ENCODE assay signal across 18 cellular contexts in genomic region chr7:30912021-30912420, GRCh38. TPM values are rescaled to one million over a fixed set of nuclear protein-coding genes. Genes with fewer than 3 reads are reported as not detected.
DNase-seq lines count a peak whose midpoint lies in the region; ATAC-seq and TF ChIP-seq lines count a peak whose summit lies in the region.
"Had no signal": no experiment of that assay in that cellular context is flagged by ENCODE, and none has a peak within 500 bp of the region (broad histone marks: within the 10 kb centered on the region; RNA-seq: fewer than 3 reads in every experiment).

No MANE protein-coding gene starts in this region.

- H3K18ac ChIP-seq in IMR-90 (ENCODE audit: low read depth, low read length) = no peak overlapping the region

- no peak overlapping the region for H3K9ac ChIP-seq in IMR-90 (ENCODE audit: low read depth, low read length)
- H3K9ac ChIP-seq in stomach smooth muscle (ENCODE audit: low read length in 2 of 2) = peak overlapping the region; percentile 51 to 80

- no TSS peak for BruUV-seq in IMR-90 (replicated peaks; lab: Mats Ljungman, UMichigan)

- H3K9me3 Mint-ChIP-seq in immature natural killer cell = no peaks in the 10 kb centered on the region
- H3K9me3 Mint-ChIP-seq: activated naive CD4-positive, alpha-beta T cell treated with anti-CD3 and anti-CD28 coated beads, Interleukin-2, amount 50 U/mL, for 24 hours had no signal

- no peak for TF ChIP-seq POLR2A in IMR-90 (IDR thresholded peaks at IDR 0.05; ENCODE audit: low read depth, low read length)

- TF ChIP-seq CTCF in IMR-90 (conservative IDR thresholded peaks at IDR 0.05; ENCODE audit: low read depth, low read length) = no peak
- TF ChIP-seq CTCF in epithelial cell of proximal tubule (conservative IDR thresholded peaks at IDR 0.05; ENCODE audit: low read depth, low read length) = no peak

- no peak overlapping the region for H4K5ac ChIP-seq in IMR-90 (ENCODE audit: low read depth, low read length)

- no peak overlapping the region for H3K4me3 ChIP-seq in IMR-90 (ENCODE audit: insufficient read depth, low read depth, low read length)
- peak overlapping the region; percentile 57 for H3K4me3 ChIP-seq in epithelial cell of proximal tubule (ENCODE audit: low read depth, low read length)
- H3K4me3 ChIP-seq in muscle layer of duodenum (ENCODE audit: low read depth in 1 of 2, low read length in 2 of 2) = peak overlapping the region; percentile 55 to 61
- H3K4me3 ChIP-seq in stomach smooth muscle (ENCODE audit: low read length in 2 of 2) = peak overlapping the region; percentile 91 to 94
- H3K4me3 ChIP-seq: GM12878, PC-9 had no signal

- H3K4me1 Mint-ChIP-seq in immature natural killer cell = no peaks in the 10 kb centered on the region
- H3K4me1 Mint-ChIP-seq: activated naive CD4-positive, alpha-beta T cell treated with anti-CD3 and anti-CD28 coated beads, Interleukin-2, amount 50 U/mL, for 24 hours had no signal

- no peak overlapping the region for H2BK5ac ChIP-seq in IMR-90 (ENCODE audit: low read depth, low read length, poor library complexity, severe bottlenecking)

- no peak overlapping the region for H3K4me2 ChIP-seq in IMR-90 (ENCODE audit: low read depth, low read length)
- H3K4me2 ChIP-seq: PC-9 had no signal

- no peak overlapping the region for H2AFZ ChIP-seq in IMR-90 (replicated peaks; ENCODE audit: low read length, poor library complexity)
- H2AFZ ChIP-seq: PC-9 had no signal

- H3K79me1 ChIP-seq in IMR-90 (ENCODE audit: low read depth in 1 of 2, low read length in 2 of 2) = no peaks in the 10 kb centered on the region

- TF ChIP-seq RAD21 in IMR-90 (IDR thresholded peaks at IDR 0.05; ENCODE audit: low read length) = no peak

- H3K14ac ChIP-seq in IMR-90 (replicated peaks; ENCODE audit: low read depth, low read length) = no peak overlapping the region

- no peak overlapping the region for H3K4ac ChIP-seq in IMR-90 (ENCODE audit: low read depth, low read length)

- H3K9me3 ChIP-seq in IMR-90 (ENCODE audit: control insufficient read depth, insufficient read depth, low read length) (no peaks in the 10 kb centered on the region), muscle layer of duodenum (ENCODE audit: control insufficient read depth in 1 of 2, low read length in 2 of 2) (no peaks in the 10 kb centered on the region), stomach smooth muscle (ENCODE audit: control insufficient read depth in 2 of 2, low read length in 2 of 2) (no peaks in the 10 kb centered on the region)
- H3K9me3 ChIP-seq: thyroid gland had no signal

- POLR2A ChIA-PET in IMR-90 (lab: Charles Lee; ENCODE audit: unreplicated experiment) = no interaction called here

- CTCF ChIA-PET in IMR-90 (lab: Yijun Ruan, JAX) = no interaction called here

- H3K27me3 ChIP-seq in IMR-90 (ENCODE audit: control insufficient read depth, insufficient read depth, low read length) = peaks cover 3% of the 10 kb centered on the region; the same call in 1 of the 2 replicates
- H3K27me3 ChIP-seq in muscle layer of duodenum (ENCODE audit: low read depth, low read length) = no peaks in the 10 kb centered on the region
- no peaks in the 10 kb centered on the region for H3K27me3 ChIP-seq in stomach smooth muscle (ENCODE audit: control insufficient read depth in 1 of 2, insufficient read depth in 2 of 2, low read length in 2 of 2)
- H3K27me3 ChIP-seq: thyroid gland had no signal

- H3K27ac ChIP-seq in IMR-90 (ENCODE audit: insufficient read depth, low read length) = no peak overlapping the region
- H3K27ac ChIP-seq in muscle layer of duodenum (ENCODE audit: low read length) = peak overlapping the region; percentile 29
- H3K27ac ChIP-seq in stomach smooth muscle (ENCODE audit: low read length) = peak overlapping the region; percentile 75
- H3K27ac ChIP-seq: PC-9 had no signal

- no peak overlapping the region for H3K23ac ChIP-seq in IMR-90 (ENCODE audit: low read depth, low read length)

- peak overlapping the region; percentile 54; the same call in 1 of the 2 replicates for H2AK5ac ChIP-seq in IMR-90 (ENCODE audit: low read depth, low read length)

- H3K36me3 Mint-ChIP-seq in immature natural killer cell = no peaks in the 10 kb centered on the region
- H3K36me3 Mint-ChIP-seq: activated naive CD4-positive, alpha-beta T cell treated with anti-CD3 and anti-CD28 coated beads, Interleukin-2, amount 50 U/mL, for 24 hours had no signal

- no peak overlapping the region for H4K91ac ChIP-seq in IMR-90 (ENCODE audit: insufficient read depth, low read depth, low read length)

- no peaks in the 10 kb centered on the region for H4K20me1 ChIP-seq in IMR-90 (ENCODE audit: insufficient read depth, low read length)

- no peak overlapping the region for H3K27ac Mint-ChIP-seq in immature natural killer cell
- H3K27ac Mint-ChIP-seq: activated naive CD4-positive, alpha-beta T cell treated with anti-CD3 and anti-CD28 coated beads, Interleukin-2, amount 50 U/mL, for 24 hours had no signal

- dilution Hi-C loops in IMR-90 (cut with HindIII; ENCODE audit: low sequenced_read_pairs, unreplicated experiment) = no loop called here

- H2BK20ac ChIP-seq in IMR-90 (ENCODE audit: low read depth, low read length) = no peak overlapping the region

- intact Hi-C loops in IMR-90 (cut with micrococcal nuclease) = no loop called here

- in situ Hi-C loops in IMR-90 (cut with MboI; ENCODE audit: low sequenced_read_pairs) = no loop called here

- H2BK120ac ChIP-seq in IMR-90 (ENCODE audit: low read depth, low read length) = no peak overlapping the region

- H3K36me3 ChIP-seq in IMR-90 (ENCODE audit: control insufficient read depth, insufficient read depth, low read length) (no peaks in the 10 kb centered on the region), muscle layer of duodenum (ENCODE audit: control insufficient read depth in 1 of 2, insufficient read depth in 2 of 2, low read length in 2 of 2) (no peaks in the 10 kb centered on the region), stomach smooth muscle (ENCODE audit: control insufficient read depth in 2 of 2, insufficient read depth in 2 of 2, low read length in 2 of 2) (no peaks in the 10 kb centered on the region)
- H3K36me3 ChIP-seq: thyroid gland had no signal

- peaks cover 4% of the 10 kb centered on the region; the same call in 1 of the 2 replicates for H3K9me1 ChIP-seq in IMR-90 (ENCODE audit: insufficient read depth, low read length)

- peaks cover 0 to 3% (median 2%) of the 10 kb centered on the region in 3 donors for H3K27me3 Mint-ChIP-seq in immature natural killer cell (ENCODE audit: low read depth in 3 of 3)
- H3K27me3 Mint-ChIP-seq: activated naive CD4-positive, alpha-beta T cell treated with anti-CD3 and anti-CD28 coated beads, Interleukin-2, amount 50 U/mL, for 24 hours had no signal

- no peak overlapping the region for H2AK9ac ChIP-seq in IMR-90 (replicated peaks; ENCODE audit: low read depth, low read length, poor library complexity)

- no peak overlapping the region for H4K8ac ChIP-seq in IMR-90 (ENCODE audit: low read depth in 2 of 2, low read length in 2 of 2)

- no peak overlapping the region for H2BK15ac ChIP-seq in IMR-90 (ENCODE audit: low read depth, low read length)

- no peak overlapping the region for H3K4me3 Mint-ChIP-seq in immature natural killer cell
- H3K4me3 Mint-ChIP-seq: activated naive CD4-positive, alpha-beta T cell treated with anti-CD3 and anti-CD28 coated beads, Interleukin-2, amount 50 U/mL, for 24 hours had no signal

- ATAC-seq in IMR-90 (ENCODE audit: low read depth) (no peak), GM21529 (IDR thresholded peaks at IDR 0.05; ENCODE audit: unreplicated experiment) (no peak)
- ATAC-seq: GM12878 had no signal

- no peak overlapping the region for H3K56ac ChIP-seq in IMR-90 (ENCODE audit: extremely low read depth, insufficient read depth, low read length)

- no peak for DNase-seq in IMR-90
- DNase-seq in epithelial cell of proximal tubule (ENCODE audit: low read depth) = no peak
- no peak for DNase-seq in ecto neural progenitor cell (ENCODE audit: low spot score)
- no peak for DNase-seq in immature natural killer cell
- no peak for DNase-seq in COR-L47 (lab: John Stamatoyannopoulos, UW)
- DNase-seq: activated CD4-positive, alpha-beta T cell treated with anti-CD3 and anti-CD28 coated beads, Interleukin-2, amount 50 U/mL, for 1 hour; activated T-cell treated with anti-CD3 and anti-CD28 coated beads for 4 hours; effector CD8-positive, alpha-beta T cell; HCEC 1CT; PC-9 had no signal

- 89% methylated on average over 10 of the region's 22 CpGs; no CpG with 5 or more reads in 1 of the 2 experiments for WGBS in IMR-90 (ENCODE audit: extremely low coverage in 2 of 2, insufficient read length in 1 of 2), 2 experiments

- H3K4me1 ChIP-seq in IMR-90 (ENCODE audit: control insufficient read depth, insufficient read depth, low read length) (0 out of 2 replicates have a peak, but pooled peaks cover 2% of the 10 kb centered on the region), muscle layer of duodenum (ENCODE audit: control insufficient read depth in 1 of 2, insufficient read depth in 2 of 2, low read length in 2 of 2) (peaks cover 0 to 66% of the 10 kb centered on the region in 2 donors), stomach smooth muscle (ENCODE audit: control insufficient read depth, insufficient read depth, low read length) (peaks cover 82% of the 10 kb centered on the region)

TF ChIP-seq in IMR-90, 13 proteins besides CTCF, POLR2A, EP300 and RAD21 (continues in another document):
- no peak for TF ChIP-seq NFE2L2 (IDR thresholded peaks at IDR 0.05; ENCODE audit: low read depth, low read length)
- TF ChIP-seq BHLHE40 (IDR thresholded peaks at IDR 0.05; ENCODE audit: low read depth, low read length) = no peak
- no peak for TF ChIP-seq MAZ (IDR thresholded peaks at IDR 0.05; ENCODE audit: borderline replicate concordance, low read depth, low read length)
- TF ChIP-seq SMC3 (IDR thresholded peaks at IDR 0.05; ENCODE audit: low read depth, low read length) = no peak
- TF ChIP-seq MAFK (IDR thresholded peaks at IDR 0.05; ENCODE audit: low read depth, low read length) = no peak
- no peak for TF ChIP-seq CEBPB (IDR thresholded peaks at IDR 0.05; ENCODE audit: low read depth, low read length)
- TF ChIP-seq RCOR1 (IDR thresholded peaks at IDR 0.05; ENCODE audit: insufficient replicate concordance, low read length) = no peak
- no peak for TF ChIP-seq FOS (IDR thresholded peaks at IDR 0.05; ENCODE audit: low read depth, low read length)

RNA-seq across cellular contexts. Expression of gene AQP1, which starts 0.4 kb away (rescaled TPM):
- 0.18 and 0.28 TPM in 2 replicates for total RNA-seq in IMR-90 (2012; rRNA removed)
- 0.39 and 0.55 TPM in 2 replicates for polyA plus RNA-seq in IMR-90 (2012; rRNA removed)
- 0.18 and 0.30 TPM in 2 replicates for polyA plus RNA-seq in IMR-90 (2012; cell fraction: cytosol; rRNA removed)
- polyA plus RNA-seq in IMR-90 (2012; cell fraction: nucleus; rRNA removed; ENCODE audit: low replicate concordance) = 0.87 and 1.2 TPM in 2 replicates
- total RNA-seq in epithelial cell of proximal tubule = 0.72 and 2.1 TPM in 2 replicates
- under 1 TPM in 1 of 3 donors, not detected in 2; 0.08 TPM for polyA plus RNA-seq in immature natural killer cell

RNA-seq across cellular contexts. Expression of gene GHRHR, which starts 51.7 kb away (rescaled TPM):
- total RNA-seq in IMR-90 (2012; rRNA removed) (not detected in 2 replicates), epithelial cell of proximal tubule (not detected in 2 replicates)
- polyA plus RNA-seq in IMR-90 (2012; rRNA removed) (not detected in 2 replicates), immature natural killer cell (not detected)
- polyA plus RNA-seq in IMR-90 (2012; cell fraction: cytosol; rRNA removed) = not detected in 2 replicates
- not detected in 2 replicates for polyA plus RNA-seq in IMR-90 (2012; cell fraction: nucleus; rRNA removed; ENCODE audit: low replicate concordance)
- total RNA-seq: bronchial epithelial cell, GM12878, osteocyte, PC-9 had no signal
- polyA plus RNA-seq: GM12878 had no signal
